14 cellular contexts compared by ENCODE assay signal in the genomic region with DNA sequence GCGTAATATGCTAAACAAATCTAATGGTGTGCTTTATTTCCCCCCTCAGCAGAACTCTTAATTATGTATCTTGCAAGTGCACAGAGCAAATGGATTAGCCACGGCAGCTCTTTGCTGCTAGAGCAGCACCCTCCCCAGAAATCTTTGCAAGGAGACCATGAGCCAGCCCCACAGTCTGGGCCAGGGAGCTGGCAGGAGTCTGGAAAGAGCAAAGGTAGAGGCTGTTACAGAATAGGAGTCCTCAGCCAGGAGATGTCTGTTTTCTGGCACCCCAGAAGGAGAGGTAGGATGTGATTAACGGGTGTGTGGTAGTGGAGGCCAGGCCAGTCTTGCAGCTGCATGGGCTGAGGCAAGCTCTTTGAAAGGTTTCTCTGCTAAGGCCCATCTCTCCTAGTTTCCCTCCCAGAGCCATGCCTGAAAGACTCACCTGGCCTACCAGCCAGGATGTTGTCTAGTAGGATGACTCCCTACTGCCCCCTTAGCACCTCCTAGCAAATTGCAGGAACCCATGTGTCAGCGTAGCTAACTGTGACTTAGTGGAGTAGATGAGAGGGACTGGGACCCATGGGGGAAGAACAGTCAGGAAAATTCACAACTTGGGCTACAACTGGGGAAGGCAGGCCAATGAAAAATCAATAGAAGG.
DNase-seq lines count a peak whose midpoint lies in the region; ATAC-seq and TF ChIP-seq lines count a peak whose summit lies in the region.
"Had no signal": no experiment of that assay in that cellular context is flagged by ENCODE, and none has a peak within 500 bp of the region (broad histone marks: within the 10 kb centered on the region; RNA-seq: fewer than 3 reads in every experiment).

No MANE protein-coding gene starts in this region.

- no peak overlapping the region for H2AFZ ChIP-seq in GM23248

- POLR2A ChIA-PET in CD8-positive, alpha-beta T cell (lab: Charles Lee), result no interaction called here

- 18 to 22% methylated on average over 4 of the region's 4 CpGs for WGBS in GM23248 (ENCODE audit: low coverage in 1 of 2, low lambda C conversion rate in 2 of 2, missing lambda C conversion rate in 2 of 2), 2 experiments

- peaks cover 9% of the 10 kb centered on the region for H3K27me3 Mint-ChIP-seq in CD8-positive, alpha-beta T cell (ENCODE audit: low read depth)

- H3K4me1 ChIP-seq in CD8-positive, alpha-beta T cell (ENCODE audit: insufficient read depth, low read length), result no peaks in the 10 kb centered on the region
- no peaks in the 10 kb centered on the region for H3K4me1 ChIP-seq in GM23248 (ENCODE audit: insufficient read depth)
- H3K4me1 ChIP-seq: right lobe of liver, thyroid gland had no signal

- DNase-seq in DMS53 (lab: John Stamatoyannopoulos, UW), result peak; percentile 83
- peak; percentile 15 for DNase-seq in RPMI8226
- DNase-seq in left kidney (ENCODE audit: low read depth, low spot score), result peak; percentile 64
- DNase-seq in CD8-positive, alpha-beta T cell, result no peak
- DNase-seq in NCI-H2171 (lab: John Stamatoyannopoulos, UW), result no peak
- no peak for DNase-seq in GM23248
- DNase-seq: GOT3, MG63, thyroid gland had no signal

- no peak for ATAC-seq in GM21515 (IDR thresholded peaks at IDR 0.05; ENCODE audit: unreplicated experiment)
- no peak for ATAC-seq in CD8-positive, alpha-beta T cell
- ATAC-seq: activated T-helper 17 cell treated with anti-CD3 and anti-CD28 coated beads, Interleukin-2, amount 50 U/mL, for 72 hours; right lobe of liver had no signal

- intact Hi-C loops in CD8-positive, alpha-beta T cell (cut with DNase I, micrococcal nuclease), result loop anchor here in 1 of 2 experiments (5.0 kb wide), 1 partner anchor 477 kb away; no protein-coding TSS in a partner anchor

- in situ Hi-C loops in GM23248 (cut with MboI), result no loop called here

- no peaks in the 10 kb centered on the region for H3K79me2 ChIP-seq in GM23248 (ENCODE audit: insufficient read depth)

- no peak overlapping the region for H3K4me3 ChIP-seq in GM12875 (ENCODE audit: low read depth, low read length)
- no peak overlapping the region for H3K4me3 ChIP-seq in CD8-positive, alpha-beta T cell (ENCODE audit: low read depth, low read length)
- no peak overlapping the region for H3K4me3 ChIP-seq in GM23248
- H3K4me3 ChIP-seq: coronary artery, MG63, right lobe of liver, thyroid gland had no signal

- peaks cover 2% of the 10 kb centered on the region for H3K9me3 Mint-ChIP-seq in CD8-positive, alpha-beta T cell
- H3K9me3 Mint-ChIP-seq: activated T-helper 17 cell treated with anti-CD3 and anti-CD28 coated beads, Interleukin-2, amount 50 U/mL, for 72 hours had no signal

- no peak overlapping the region for H3K27ac ChIP-seq in CD8-positive, alpha-beta T cell (ENCODE audit: low read depth, low read length)
- no peak overlapping the region for H3K27ac ChIP-seq in GM23248
- H3K27ac ChIP-seq: coronary artery, right lobe of liver, thyroid gland had no signal

- CTCF ChIA-PET in CD8-positive, alpha-beta T cell (lab: Charles Lee), result interaction anchor here (1.1 to 1.7 kb wide), 3 partner anchors 9 to 28 kb away, joined by 3 read pairs; no protein-coding TSS in a partner anchor

- H3K36me3 ChIP-seq in CD8-positive, alpha-beta T cell (ENCODE audit: insufficient read depth, low read length), result no peaks in the 10 kb centered on the region
- no peaks in the 10 kb centered on the region for H3K36me3 ChIP-seq in GM23248 (ENCODE audit: low read depth)
- H3K36me3 ChIP-seq: MG63, right lobe of liver, thyroid gland had no signal

- no peaks in the 10 kb centered on the region for H3K36me3 Mint-ChIP-seq in CD8-positive, alpha-beta T cell

- no peaks in the 10 kb centered on the region for H4K20me1 ChIP-seq in GM23248 (ENCODE audit: insufficient read depth)

- no peaks in the 10 kb centered on the region for H3K4me1 Mint-ChIP-seq in CD8-positive, alpha-beta T cell (ENCODE audit: low read depth)
- H3K4me1 Mint-ChIP-seq: activated T-helper 17 cell treated with anti-CD3 and anti-CD28 coated beads, Interleukin-2, amount 50 U/mL, for 72 hours had no signal

- H3K9ac ChIP-seq in GM23248, result no peak overlapping the region

- no peak overlapping the region for H3K27ac Mint-ChIP-seq in CD8-positive, alpha-beta T cell
- H3K27ac Mint-ChIP-seq: activated T-helper 17 cell treated with anti-CD3 and anti-CD28 coated beads, Interleukin-2, amount 50 U/mL, for 72 hours had no signal

- H3K9me3 ChIP-seq in CD8-positive, alpha-beta T cell (ENCODE audit: low read length), result no peaks in the 10 kb centered on the region
- no peaks in the 10 kb centered on the region for H3K9me3 ChIP-seq in GM23248 (ENCODE audit: low read depth)
- H3K9me3 ChIP-seq: MG63, right lobe of liver, thyroid gland had no signal

- H3K9me2 ChIP-seq in GM23248 (ENCODE audit: insufficient read depth), result no peaks in the 10 kb centered on the region

- peak; percentile 46; the same call in 1 of the 2 replicates for TF ChIP-seq CTCF in GM12875 (IDR thresholded peaks at IDR 0.05; ENCODE audit: borderline replicate concordance, insufficient read depth, low read depth, low read length)
- TF ChIP-seq CTCF in CD8-positive, alpha-beta T cell (IDR thresholded peaks at IDR 0.05), result no peak

- H3K4me3 Mint-ChIP-seq in CD8-positive, alpha-beta T cell, result no peak overlapping the region
- H3K4me3 Mint-ChIP-seq: activated T-helper 17 cell treated with anti-CD3 and anti-CD28 coated beads, Interleukin-2, amount 50 U/mL, for 72 hours had no signal

- no peaks in the 10 kb centered on the region for H3F3A ChIP-seq in GM23248 (ENCODE audit: insufficient read depth)

- H3K4me2 ChIP-seq in GM23248 (ENCODE audit: unreplicated experiment), result no peak overlapping the region

- no peaks in the 10 kb centered on the region for H3K27me3 ChIP-seq in CD8-positive, alpha-beta T cell (ENCODE audit: insufficient read depth, low read length)
- H3K27me3 ChIP-seq in GM23248 (replicated peaks; ENCODE audit: insufficient read depth), result 0 out of 2 replicates have a peak, but pooled peaks cover 3% of the 10 kb centered on the region
- H3K27me3 ChIP-seq: MG63, right lobe of liver, thyroid gland had no signal

Comparison
In these comparisons a context has a peak if more than half of its experiments do, and no peak if none do; other contexts are left out.
1. DNase-seq: peak in DMS53 (single experiment), RPMI8226 (single experiment) and left kidney (single experiment); none in CD8-positive, alpha-beta T cell (0 of 7), NCI-H2171 (single experiment) and GM23248 (single experiment).